11 cellular contexts compared by ENCODE assay signal in the genomic region with DNA sequence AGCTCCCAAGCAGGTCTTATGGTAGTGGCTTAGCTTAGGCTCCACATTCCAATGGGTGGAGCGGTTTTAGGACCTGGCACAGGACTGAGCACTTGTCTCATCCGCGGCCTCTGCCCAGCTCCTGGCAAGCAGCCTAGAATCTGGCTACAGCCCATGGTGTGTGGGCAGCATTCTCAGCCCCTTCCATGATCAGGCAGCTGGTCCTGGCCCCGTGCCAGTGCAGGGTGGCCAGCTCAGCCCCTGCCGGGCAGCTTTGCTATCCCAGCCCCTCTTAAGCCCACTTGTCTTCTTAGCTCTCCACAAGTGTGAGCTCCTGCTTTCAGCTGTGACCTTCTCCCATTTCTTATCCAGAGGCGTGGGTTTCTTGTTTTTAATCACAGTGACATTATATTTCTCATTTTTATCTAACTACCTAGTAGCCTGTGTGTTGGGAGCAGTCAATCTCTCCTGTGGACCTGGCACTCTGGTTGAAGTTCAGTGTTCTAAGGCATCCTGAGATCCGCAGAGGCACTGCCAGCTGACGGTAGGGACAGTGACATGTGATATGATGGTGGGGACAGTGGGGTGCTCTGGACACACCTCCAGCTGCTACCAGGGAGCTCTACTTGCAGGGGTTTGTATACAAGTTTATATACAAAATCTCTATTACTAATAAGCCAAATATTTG.
A peak's percentile ranks its signal among the peaks of the same experiment; 100 is the strongest.
DNase-seq lines count a peak whose midpoint lies in the region; ATAC-seq and TF ChIP-seq lines count a peak whose summit lies in the region.
"Had no signal": no experiment of that assay in that cellular context is flagged by ENCODE, and none has a peak within 500 bp of the region (broad histone marks: within the 10 kb centered on the region; RNA-seq: fewer than 3 reads in every experiment).

No MANE protein-coding gene starts in this region.

- H3K4me2 ChIP-seq in osteoblast (ENCODE audit: insufficient read depth, low read length) = peak overlapping the region; percentile 4

- TF ChIP-seq CTCF in epithelial cell of esophagus (IDR thresholded peaks at IDR 0.05; ENCODE audit: insufficient read depth, low read depth, low read length, missing control alignments) (no peak), osteoblast (IDR thresholded peaks at IDR 0.05; ENCODE audit: extremely low read depth, low read depth, low read length) (no peak)

- H3K27me3 Mint-ChIP-seq in T-helper 2 cell treated with Interferon-gamma antibody and Interleukin-4, amounts not matched to agents 5 μg/mL and 100 μg/mL, for 36 hours (ENCODE audit: low read depth) = peaks cover 53% of the 10 kb centered on the region

- peak; percentile 18 for DNase-seq in DMS 273 treated with DMSO at 0.1 percent for 48 hours (lab: John Stamatoyannopoulos, UW)
- DNase-seq in NCI-H446 treated with DMSO at 0.1 percent for 48 hours (lab: John Stamatoyannopoulos, UW) = peak; percentile 5
- DNase-seq in epithelial cell of esophagus (ENCODE audit: low read depth) = peak; percentile 61
- DNase-seq in osteoblast (ENCODE audit: insufficient read length, low spot score, missing footprints) = peak; percentile 52
- DNase-seq in GM19238 (ENCODE audit: insufficient read length, low spot score) = no peak
- DNase-seq in HAP-1 (ENCODE audit: low spot score in 2 of 2) = no peak
- no peak for DNase-seq in T-helper 2 cell treated with Interferon-gamma antibody and Interleukin-4, amounts not matched to agents 5 μg/mL and 100 μg/mL, for 36 hours (ENCODE audit: low spot score)
- DNase-seq: activated T-cell treated with anti-CD3 and anti-CD28 coated beads, Interleukin-2, amount 50 U/mL, for 4 hours; DND-41 had no signal

- H3K79me2 ChIP-seq in osteoblast (ENCODE audit: insufficient read depth, low read length) = no peaks in the 10 kb centered on the region

- no peaks in the 10 kb centered on the region for H3K36me3 Mint-ChIP-seq in T-helper 2 cell treated with Interferon-gamma antibody and Interleukin-4, amounts not matched to agents 5 μg/mL and 100 μg/mL, for 36 hours (ENCODE audit: low read depth)

- H2AFZ ChIP-seq in osteoblast (ENCODE audit: low read length) = no peak overlapping the region

- no peaks in the 10 kb centered on the region for H4K20me1 ChIP-seq in osteoblast (ENCODE audit: insufficient read depth, low read length)

- H3K9me3 Mint-ChIP-seq in T-helper 2 cell treated with Interferon-gamma antibody and Interleukin-4, amounts not matched to agents 5 μg/mL and 100 μg/mL, for 36 hours = no peaks in the 10 kb centered on the region
- H3K9me3 Mint-ChIP-seq: activated T-cell treated with anti-CD3 and anti-CD28 coated beads, Interleukin-2, amount 50 U/mL, for 4 hours; nephron had no signal

- H3K4me3 ChIP-seq in epithelial cell of esophagus (ENCODE audit: low read length) = no peak overlapping the region
- no peak overlapping the region for H3K4me3 ChIP-seq in osteoblast (ENCODE audit: insufficient read depth, low read length)
- no peak overlapping the region for H3K4me3 ChIP-seq in HAP-1

- H3K4me3 Mint-ChIP-seq in T-helper 2 cell treated with Interferon-gamma antibody and Interleukin-4, amounts not matched to agents 5 μg/mL and 100 μg/mL, for 36 hours = no peak overlapping the region
- H3K4me3 Mint-ChIP-seq: activated T-cell treated with anti-CD3 and anti-CD28 coated beads, Interleukin-2, amount 50 U/mL, for 4 hours; nephron had no signal

- H3K27ac Mint-ChIP-seq in T-helper 2 cell treated with Interferon-gamma antibody and Interleukin-4, amounts not matched to agents 5 μg/mL and 100 μg/mL, for 36 hours = no peak overlapping the region

- no peaks in the 10 kb centered on the region for H3K4me1 Mint-ChIP-seq in T-helper 2 cell treated with Interferon-gamma antibody and Interleukin-4, amounts not matched to agents 5 μg/mL and 100 μg/mL, for 36 hours (ENCODE audit: low read depth)

- H3K36me3 ChIP-seq in osteoblast (ENCODE audit: insufficient read depth, low read length) (no peaks in the 10 kb centered on the region), HAP-1 (replicated peaks) (no peaks in the 10 kb centered on the region)

- no peak for ATAC-seq in GM18861 (IDR thresholded peaks at IDR 0.05; ENCODE audit: unreplicated experiment)
- ATAC-seq: activated T-cell treated with anti-CD3 and anti-CD28 coated beads, Interleukin-2, amount 50 U/mL, for 4 hours had no signal

- H3K4me1 ChIP-seq in osteoblast (ENCODE audit: insufficient read depth, low read length) (peaks cover 25% of the 10 kb centered on the region), HAP-1 (peaks cover 6% of the 10 kb centered on the region)

- peaks cover 26% of the 10 kb centered on the region for H3K27me3 ChIP-seq in osteoblast (ENCODE audit: insufficient read depth, low read length)
- H3K27me3 ChIP-seq in HAP-1 (ENCODE audit: low read depth) = peaks cover 47% of the 10 kb centered on the region

- H3K9me3 ChIP-seq in osteoblast (ENCODE audit: low read depth, low read length) = no peaks in the 10 kb centered on the region
- H3K9me3 ChIP-seq in HAP-1 = no peaks in the 10 kb centered on the region

- in situ Hi-C loops in HAP-1 (cut with MboI; ENCODE audit: low sequenced_read_pairs) = loop anchor here (25.0 kb wide), 2 partner anchors 361 to 486 kb away; no protein-coding TSS in a partner anchor

- no peak overlapping the region for H3K27ac ChIP-seq in osteoblast (ENCODE audit: low read depth, low read length)

Comparison
In these comparisons a context has a peak if more than half of its experiments do, and no peak if none do; other contexts are left out.
1. DNase-seq: peak in DMS 273 treated with DMSO at 0.1 percent for 48 hours (single experiment), NCI-H446 treated with DMSO at 0.1 percent for 48 hours (single experiment), epithelial cell of esophagus (single experiment) and osteoblast (single experiment); none in GM19238 (single experiment), HAP-1 (0 of 2) and T-helper 2 cell treated with Interferon-gamma antibody and Interleukin-4, amounts not matched to agents 5 μg/mL and 100 μg/mL, for 36 hours (single experiment).